In the genomic region with DNA sequence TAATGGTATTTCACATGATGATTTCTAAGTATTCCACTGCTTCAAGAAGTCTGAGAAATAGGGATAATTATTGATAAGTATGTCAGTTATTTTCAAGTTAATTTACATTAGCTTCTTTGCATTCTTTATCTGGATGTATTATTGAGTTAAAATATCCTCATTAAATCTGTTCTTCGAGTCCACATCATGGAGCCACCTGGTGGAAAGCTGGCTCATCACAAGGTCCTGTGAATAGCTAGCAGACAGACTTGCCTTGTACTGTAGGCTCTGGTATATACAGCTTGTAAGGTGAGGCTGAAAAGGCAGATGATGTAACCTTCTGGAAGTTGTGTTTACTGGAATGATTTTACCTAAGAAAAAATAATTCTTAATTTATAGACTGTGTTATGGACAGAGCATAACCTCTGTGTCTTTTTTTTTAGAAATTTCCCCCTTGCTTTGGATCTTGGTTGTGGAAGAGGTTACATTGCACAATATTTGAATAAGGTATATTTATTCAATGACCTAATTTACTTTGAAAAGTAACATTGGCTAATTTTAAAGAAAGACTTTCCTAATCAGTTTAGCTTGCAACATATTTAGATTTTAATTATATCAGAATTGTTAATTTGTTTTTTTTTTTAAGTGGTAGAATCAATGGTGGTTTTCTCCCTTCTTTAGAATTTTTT, we compare ENCODE assay signal across 8 cellular contexts. TPM values are rescaled to one million over a fixed set of nuclear protein-coding genes. Genes with fewer than 3 reads are reported as not detected.
DNase-seq lines count a peak whose midpoint lies in the region; ATAC-seq and TF ChIP-seq lines count a peak whose summit lies in the region.

No MANE protein-coding gene starts in this region.

- H3K4me1 ChIP-seq in IMR-90 (ENCODE audit: control insufficient read depth, insufficient read depth, low read length) (peaks cover 3% of the 10 kb centered on the region), liver (ENCODE audit: control insufficient read depth in 4 of 4, insufficient read depth in 4 of 4, low read length in 3 of 4) (peaks cover 3 to 35% (median 20%) of the 10 kb centered on the region in 4 donors), upper lobe of right lung (peaks cover 28% of the 10 kb centered on the region)

- DNase-seq in DMS53 (lab: John Stamatoyannopoulos, UW) (peak; percentile 80), IMR-90 (peak; percentile 69), RPMI8226 (peak; percentile 64), brain microvascular endothelial cell (peak; percentile 77), upper lobe of right lung (no peak), ureter (ENCODE audit: low spot score) (no peak)

- H4K8ac ChIP-seq in IMR-90 (ENCODE audit: low read depth in 2 of 2, low read length in 2 of 2): no peak overlapping the region

- ATAC-seq in GM19351 (IDR thresholded peaks at IDR 0.05; ENCODE audit: unreplicated experiment) (peak; percentile 39), IMR-90 (ENCODE audit: low read depth) (peak; percentile 31), upper lobe of right lung (peak; percentile 43)

- no peak overlapping the region for H2AK5ac ChIP-seq in IMR-90 (ENCODE audit: low read depth, low read length)

- H3K4me3 ChIP-seq in IMR-90 (ENCODE audit: insufficient read depth, low read depth, low read length): no peak overlapping the region
- H3K4me3 ChIP-seq in brain microvascular endothelial cell (ENCODE audit: low read depth, low read length): no peak overlapping the region
- no peak overlapping the region for H3K4me3 ChIP-seq in liver (ENCODE audit: low read depth in 1 of 3, low read length in 3 of 3)
- H3K4me3 ChIP-seq in upper lobe of right lung: no peak overlapping the region

- no peak overlapping the region for H3K18ac ChIP-seq in IMR-90 (ENCODE audit: low read depth, low read length)

- POLR2A ChIA-PET in IMR-90 (lab: Charles Lee; ENCODE audit: unreplicated experiment): interaction anchor here (0.7 kb wide), 1 partner anchor 13 kb away, joined by 3 read pairs; no protein-coding TSS in a partner anchor

- no peak overlapping the region for H2BK120ac ChIP-seq in IMR-90 (ENCODE audit: low read depth, low read length)

- H2BK20ac ChIP-seq in IMR-90 (ENCODE audit: low read depth, low read length): no peak overlapping the region

- peaks cover 3% of the 10 kb centered on the region; the same call in 1 of the 2 replicates for H3K9me1 ChIP-seq in IMR-90 (ENCODE audit: insufficient read depth, low read length)

- no peak for TF ChIP-seq POLR2A in IMR-90 (IDR thresholded peaks at IDR 0.05; ENCODE audit: low read depth, low read length)

- peaks cover 18 to 29% of the 10 kb centered on the region in 2 experiments; a peak in 3 of 4 replicates for H3K79me1 ChIP-seq in IMR-90 (ENCODE audit: low read depth in 1 of 2, low read length in 2 of 2)

- no peak overlapping the region for H3K9ac ChIP-seq in IMR-90 (ENCODE audit: low read depth, low read length)
- H3K9ac ChIP-seq in liver (ENCODE audit: low read depth in 1 of 2, low read length in 2 of 2): no peak overlapping the region

- H3K36me3 ChIP-seq in IMR-90 (ENCODE audit: control insufficient read depth, insufficient read depth, low read length) (peaks cover 22% of the 10 kb centered on the region), brain microvascular endothelial cell (replicated peaks) (peaks cover 32% of the 10 kb centered on the region), liver (ENCODE audit: control insufficient read depth in 4 of 4, insufficient read depth in 3 of 4, low read depth in 1 of 4, low read length in 3 of 4) (peaks cover 3 to 17% (median 11%) of the 10 kb centered on the region in 4 donors), upper lobe of right lung (peaks cover 49% of the 10 kb centered on the region)

- intact Hi-C loops in IMR-90 (cut with micrococcal nuclease) (loop anchor here (5.0 to 10.0 kb wide), 3 partner anchors 154 to 671 kb away; a partner anchor contains a TSS), upper lobe of right lung (cut with DNase I) (no loop called here)

- no peak overlapping the region for H3K14ac ChIP-seq in IMR-90 (replicated peaks; ENCODE audit: low read depth, low read length)

- TF ChIP-seq RAD21 in IMR-90 (IDR thresholded peaks at IDR 0.05; ENCODE audit: low read length) (peak; percentile 37; the same call in 1 of the 2 replicates), liver (IDR thresholded peaks at IDR 0.05) (peak; percentile 46 to 67)

- BruUV-seq in IMR-90 (replicated peaks; lab: Mats Ljungman, UMichigan): no TSS peak

- H3K56ac ChIP-seq in IMR-90 (ENCODE audit: extremely low read depth, insufficient read depth, low read length): no peak overlapping the region

- H3K9me3 ChIP-seq in IMR-90 (ENCODE audit: control insufficient read depth, insufficient read depth, low read length) (no peaks in the 10 kb centered on the region), liver (ENCODE audit: control insufficient read depth in 4 of 4, low read length in 3 of 4) (no peaks in the 10 kb centered on the region), upper lobe of right lung (no peaks in the 10 kb centered on the region)

- in situ Hi-C loops in IMR-90 (cut with MboI; ENCODE audit: low sequenced_read_pairs) (no loop called here), brain microvascular endothelial cell (cut with HindIII; ENCODE audit: low pct_ligation_motif_present, low sequenced_read_pairs) (no loop called here)

- H2AFZ ChIP-seq in IMR-90 (replicated peaks; ENCODE audit: low read length, poor library complexity): no peak overlapping the region

- H3K4ac ChIP-seq in IMR-90 (ENCODE audit: low read depth, low read length): no peak overlapping the region

- dilution Hi-C loops in IMR-90 (cut with HindIII; ENCODE audit: low sequenced_read_pairs, unreplicated experiment): no loop called here

- H3K27ac ChIP-seq in IMR-90 (ENCODE audit: insufficient read depth, low read length): no peak overlapping the region
- no peak overlapping the region for H3K27ac ChIP-seq in brain microvascular endothelial cell
- H3K27ac ChIP-seq in liver (ENCODE audit: low read depth in 1 of 2, low read length in 2 of 2): peak overlapping the region; percentile 65 to 83
- H3K27ac ChIP-seq in upper lobe of right lung: no peak overlapping the region

- H3K4me2 ChIP-seq in IMR-90 (ENCODE audit: low read depth, low read length): no peak overlapping the region

- H4K5ac ChIP-seq in IMR-90 (ENCODE audit: low read depth, low read length): no peak overlapping the region

- H2AK9ac ChIP-seq in IMR-90 (replicated peaks; ENCODE audit: low read depth, low read length, poor library complexity): no peak overlapping the region

- H4K20me1 ChIP-seq in IMR-90 (ENCODE audit: insufficient read depth, low read length): peaks cover 4% of the 10 kb centered on the region; the same call in 1 of the 2 replicates

- no peak overlapping the region for H3K23ac ChIP-seq in IMR-90 (ENCODE audit: low read depth, low read length)

- CTCF ChIA-PET in IMR-90 (lab: Yijun Ruan, JAX): interaction anchor here (0.6 to 1.8 kb wide), 13 partner anchors 9 to 467 kb away, joined by 3 to 8 read pairs (median 3); no protein-coding TSS in a partner anchor

- peak; percentile 57 for TF ChIP-seq CTCF in IMR-90 (conservative IDR thresholded peaks at IDR 0.05; ENCODE audit: low read depth, low read length)
- peak; percentile 78 for TF ChIP-seq CTCF in brain microvascular endothelial cell (IDR thresholded peaks at IDR 0.05; ENCODE audit: low read depth, low read length, missing control alignments)
- peak; percentile 44 for TF ChIP-seq CTCF in liver (IDR thresholded peaks at IDR 0.05; ENCODE audit: low read depth, low read length, missing input control)
- TF ChIP-seq CTCF in upper lobe of right lung (IDR thresholded peaks at IDR 0.05): peak; percentile 44

- no CpG with 5 or more reads among the region's 1 CpG for WGBS in IMR-90 (ENCODE audit: extremely low coverage in 2 of 2, insufficient read length in 1 of 2), 2 experiments
- WGBS in liver: 4% methylated on average over 1 of the region's 1 CpG

- no peaks in the 10 kb centered on the region for H3K27me3 ChIP-seq in IMR-90 (ENCODE audit: control insufficient read depth, insufficient read depth, low read length)
- H3K27me3 ChIP-seq in brain microvascular endothelial cell (replicated peaks): no peaks in the 10 kb centered on the region
- H3K27me3 ChIP-seq in liver (ENCODE audit: control insufficient read depth in 4 of 4, insufficient read depth in 4 of 4, low read length in 3 of 4): no peaks in the 10 kb centered on the region
- no peaks in the 10 kb centered on the region for H3K27me3 ChIP-seq in upper lobe of right lung

- H2BK15ac ChIP-seq in IMR-90 (ENCODE audit: low read depth, low read length): no peak overlapping the region

- H2BK5ac ChIP-seq in IMR-90 (ENCODE audit: low read depth, low read length, poor library complexity, severe bottlenecking): no peak overlapping the region

- no peak overlapping the region for H4K91ac ChIP-seq in IMR-90 (ENCODE audit: insufficient read depth, low read depth, low read length)

TF ChIP-seq in IMR-90, 13 proteins besides CTCF, POLR2A, EP300 and RAD21:
- no peak for TF ChIP-seq MAZ (IDR thresholded peaks at IDR 0.05; ENCODE audit: borderline replicate concordance, low read depth, low read length)
- TF ChIP-seq SMC3 (IDR thresholded peaks at IDR 0.05; ENCODE audit: low read depth, low read length): peak; percentile 45; the same call in 1 of the 2 replicates
- TF ChIP-seq CEBPB (IDR thresholded peaks at IDR 0.05; ENCODE audit: low read depth, low read length): peak; percentile 60
- no peak for TF ChIP-seq RCOR1 (IDR thresholded peaks at IDR 0.05; ENCODE audit: insufficient replicate concordance, low read length)

TF ChIP-seq in liver, 16 proteins besides CTCF, POLR2A, EP300 and RAD21 (continues in another document):
- TF ChIP-seq RXRA (IDR thresholded peaks at IDR 0.05) (peak; percentile 33 to 69), YY1 (IDR thresholded peaks at IDR 0.05) (no peak), FOXA1 (IDR thresholded peaks at IDR 0.05) (no peak)

RNA-seq across cellular contexts. Expression of a gene that starts 3.5 kb away (rescaled TPM):
- total RNA-seq in IMR-90 (2012; rRNA removed) (6.8 and 22.8 TPM in 2 replicates), liver (10 to 100 TPM in 1 of 2 donors, 1 to 10 TPM in 1; 6.6 to 14.6 TPM), upper lobe of right lung (20.1 TPM), ureter (51.6 TPM)
- polyA plus RNA-seq in IMR-90 (2012; rRNA removed) (11.9 and 12.3 TPM in 2 replicates), liver (10 to 100 TPM; 10.0 to 15.9 TPM)
- polyA plus RNA-seq in IMR-90 (2012; cell fraction: cytosol; rRNA removed): 2.0 and 3.3 TPM in 2 replicates
- polyA plus RNA-seq in IMR-90 (2012; cell fraction: nucleus; rRNA removed; ENCODE audit: low replicate concordance): 2.2 and 28.3 TPM in 2 replicates

RNA-seq across cellular contexts. Expression of a gene that starts 3.6 kb away (rescaled TPM):
- total RNA-seq in IMR-90 (2012; rRNA removed) (2.7 and 5.3 TPM in 2 replicates), liver (1 to 10 TPM; 4.9 to 6.5 TPM), upper lobe of right lung (15.1 TPM), ureter (18.9 TPM)
- polyA plus RNA-seq in IMR-90 (2012; rRNA removed) (2.1 and 2.6 TPM in 2 replicates), liver (1 to 10 TPM; 3.5 to 7.3 TPM)
- polyA plus RNA-seq in IMR-90 (2012; cell fraction: cytosol; rRNA removed): 0.09 and 0.14 TPM in 2 replicates
- polyA plus RNA-seq in IMR-90 (2012; cell fraction: nucleus; rRNA removed; ENCODE audit: low replicate concordance): 0.09 and 0.94 TPM in 2 replicates

Comparison
In these comparisons a context has a peak if more than half of its experiments do, and no peak if none do; other contexts are left out.
1. DNase-seq: peak in DMS53 (single experiment), IMR-90 (single experiment), RPMI8226 (single experiment) and brain microvascular endothelial cell (single experiment); none in upper lobe of right lung (single experiment) and ureter (single experiment).
2. H3K27ac ChIP-seq: peak in liver (2 of 2); none in IMR-90 (single experiment), brain microvascular endothelial cell (single experiment) and upper lobe of right lung (single experiment).
3. Peak in every context shown above with its lines, with median percentiles within 50 percentile points of each other: ATAC-seq and CTCF ChIP-seq.